19 cellular contexts compared by ENCODE assay signal in the genomic region with DNA sequence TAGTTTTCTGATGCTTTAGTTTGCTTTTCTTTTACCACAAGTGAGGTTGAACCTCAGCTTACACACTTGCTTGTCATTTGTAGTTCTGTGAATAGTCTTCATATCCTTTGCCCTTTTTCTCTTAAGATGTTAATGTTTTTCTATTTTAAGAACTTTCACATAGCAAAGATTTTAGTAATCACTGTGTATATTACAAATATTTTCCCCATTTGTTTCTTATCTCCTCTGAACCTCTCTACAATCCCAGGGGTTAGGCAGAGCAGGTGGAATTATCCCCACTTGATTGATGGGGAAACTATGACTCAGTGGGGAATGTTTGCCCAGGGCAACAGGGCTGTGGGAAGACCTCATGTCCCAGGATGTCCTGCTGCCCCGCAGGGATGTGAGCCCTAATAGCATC.
A peak's percentile ranks its signal among the peaks of the same experiment; 100 is the strongest.
DNase-seq lines count a peak whose midpoint lies in the region; ATAC-seq, FAIRE-seq and TF ChIP-seq lines count a peak whose summit lies in the region.
"Had no signal": no experiment of that assay in that cellular context is flagged by ENCODE, and none has a peak within 500 bp of the region (broad histone marks: within the 10 kb centered on the region; RNA-seq: fewer than 3 reads in every experiment).

No MANE protein-coding gene starts in this region.

- no peak overlapping the region for H3K27ac ChIP-seq in brain microvascular endothelial cell
- H3K27ac ChIP-seq: colonic mucosa, epithelial cell of prostate, right atrium auricular region had no signal

- H3K27me3 ChIP-seq in brain microvascular endothelial cell (replicated peaks), result no peaks in the 10 kb centered on the region
- H3K27me3 ChIP-seq: colonic mucosa, right atrium auricular region had no signal

- in situ Hi-C loops in brain microvascular endothelial cell (cut with HindIII; ENCODE audit: low pct_ligation_motif_present, low sequenced_read_pairs), result no loop called here

- DNase-seq in AG10803 (ENCODE audit: low read depth) (peak; percentile 51), HTR-8/SVneo (ENCODE audit: insufficient read length, low spot score) (peak; percentile 45), brain microvascular endothelial cell (peak; percentile 9), islet precursor cell (peak; percentile 79), NCI-H524 (lab: John Stamatoyannopoulos, UW) (no peak), nucleus accumbens (lab: John Stamatoyannopoulos, UW) (no peak)
- no peak for DNase-seq in stimulated activated CD4-positive, alpha-beta T cell treated with anti-CD3 and anti-CD28 coated beads, Interleukin-2, amount 100 ng/mL, for 48 hours
- DNase-seq: activated CD8-positive, alpha-beta memory T cell treated with anti-CD3 and anti-CD28 coated beads for 24 hours; activated effector memory CD4-positive, alpha-beta T cell treated with Interleukin-2 at 50 U/mL for 16 hours; colonic mucosa; hypothalamus; left cardiac atrium; midbrain; NCI-H1092 treated with DMSO at 0.1 percent for 48 hours; substantia nigra had no signal

- TF ChIP-seq CTCF in AG10803 (conservative IDR thresholded peaks at IDR 0.05; ENCODE audit: low read length) (no peak), brain microvascular endothelial cell (IDR thresholded peaks at IDR 0.05; ENCODE audit: low read depth, low read length, missing control alignments) (no peak)

- no peak for ATAC-seq in HG02981 (IDR thresholded peaks at IDR 0.05; ENCODE audit: unreplicated experiment)
- ATAC-seq: HCT116, left cardiac atrium had no signal

- no peaks in the 10 kb centered on the region for H3K36me3 ChIP-seq in brain microvascular endothelial cell (replicated peaks)
- H3K36me3 ChIP-seq: colonic mucosa had no signal

- FAIRE-seq in HTR-8/SVneo (lab: Jason Lieb, UNC), result no peak

- H3K4me3 ChIP-seq in AG10803 (ENCODE audit: low read length) (no peak overlapping the region), brain microvascular endothelial cell (ENCODE audit: low read depth, low read length) (no peak overlapping the region)
- H3K4me3 ChIP-seq: colonic mucosa, right atrium auricular region had no signal

Comparison
In these comparisons a context has a peak if more than half of its experiments do, and no peak if none do; other contexts are left out.
1. DNase-seq: peak in AG10803 (single experiment), HTR-8/SVneo (single experiment), brain microvascular endothelial cell (single experiment) and islet precursor cell (single experiment); none in NCI-H524 (0 of 2), stimulated activated CD4-positive, alpha-beta T cell treated with anti-CD3 and anti-CD28 coated beads, Interleukin-2, amount 100 ng/mL, for 48 hours (0 of 2) and nucleus accumbens (0 of 56).